Comparison of ENCODE assay signal across 1 cellular context in the genomic region with DNA sequence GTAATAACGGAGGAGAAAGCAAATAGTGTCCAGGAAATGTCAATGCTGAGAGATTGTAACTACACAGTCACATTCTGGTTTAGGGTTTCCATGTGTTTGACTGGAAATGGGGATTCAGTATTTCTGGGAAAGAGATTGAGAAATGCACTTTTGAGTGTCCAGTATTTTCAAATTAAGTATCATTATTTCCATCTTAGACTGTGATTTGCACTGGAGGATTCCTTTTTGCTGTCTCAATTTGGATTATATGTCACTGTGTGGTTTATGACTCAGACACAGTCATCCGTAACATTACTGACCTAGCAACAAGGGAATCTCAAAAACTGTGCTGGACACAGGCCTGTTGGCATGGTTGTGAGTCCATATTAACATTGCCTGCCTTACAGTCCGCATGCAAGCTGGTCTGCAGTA.
TF ChIP-seq lines count a peak whose summit lies in the region.

No MANE protein-coding gene starts in this region.

TF ChIP-seq in SK-N-SH, 30 proteins besides CTCF, POLR2A, EP300 and RAD21 (continued from another document):
- TF ChIP-seq ZBTB33 (IDR thresholded peaks at IDR 0.05; ENCODE audit: borderline replicate concordance, low read depth) (peak; percentile 80; the same call in 1 of the 2 replicates), FOXM1 (IDR thresholded peaks at IDR 0.05; ENCODE audit: low read depth) (peak; percentile 94), TEAD4 (IDR thresholded peaks at IDR 0.05; ENCODE audit: borderline replicate concordance, insufficient read depth) (peak; percentile 92), EZH2phosphoT487 (IDR thresholded peaks at IDR 0.05; ENCODE audit: borderline replicate concordance, low read depth) (no peak), RXRA (IDR thresholded peaks at IDR 0.05; ENCODE audit: borderline replicate concordance, low read depth) (peak; percentile 87; the same call in 1 of the 2 replicates), SIN3A (IDR thresholded peaks at IDR 0.05; ENCODE audit: borderline replicate concordance, low read depth, low read length) (no peak), FOXJ3 (CRISPR knock-in tag; IDR thresholded peaks at IDR 0.05) (no peak), CHD2 (IDR thresholded peaks at IDR 0.05; ENCODE audit: low read length, partially characterized antibody) (peak; percentile 13), PBX3 (IDR thresholded peaks at IDR 0.05) (peak; percentile 94), TCF12 (IDR thresholded peaks at IDR 0.05) (peak; percentile 96), MEF2A (IDR thresholded peaks at IDR 0.05; ENCODE audit: borderline replicate concordance, low read depth) (peak; percentile 84; the same call in 1 of the 2 replicates)
